Comparison of ENCODE assay signal across 8 cellular contexts in genomic region chr2:8679827-8680731, GRCh38. TPM values are rescaled to one million over a fixed set of nuclear protein-coding genes. Genes with fewer than 3 reads are reported as not detected.
DNase-seq lines count a peak whose midpoint lies in the region; ATAC-seq and TF ChIP-seq lines count a peak whose summit lies in the region.

No MANE protein-coding gene starts in this region.

- intact Hi-C loops in Right ventricle myocardium superior (cut with DNase I), result loop anchor here (10.0 kb wide), 4 partner anchors 205 to 1475 kb away; no protein-coding TSS in a partner anchor
- intact Hi-C loops in left cardiac atrium (cut with DNase I), result loop anchor here (5.0 to 10.0 kb wide), 3 partner anchors 245 to 678 kb away; no protein-coding TSS in a partner anchor
- intact Hi-C loops in lower leg skin (cut with DNase I; ENCODE audit: low total_unique reads), result loop anchor here (5.0 to 10.0 kb wide), 2 partner anchors 135 to 1072 kb away; no protein-coding TSS in a partner anchor

- H3K27ac Mint-ChIP-seq in central memory CD8-positive, alpha-beta T cell (ENCODE audit: low read depth), result peak overlapping the region; percentile 95

- peaks cover 48% of the 10 kb centered on the region for H3K27me3 ChIP-seq in thymus (ENCODE audit: control insufficient read depth, insufficient read depth)

- H3K36me3 ChIP-seq in thymus (ENCODE audit: control insufficient read depth, insufficient read depth), result no peaks in the 10 kb centered on the region

- H3K36me3 Mint-ChIP-seq in central memory CD8-positive, alpha-beta T cell (ENCODE audit: insufficient read depth), result peaks cover 45% of the 10 kb centered on the region

- no peaks in the 10 kb centered on the region for H3K27me3 Mint-ChIP-seq in central memory CD8-positive, alpha-beta T cell

- no peak for TF ChIP-seq POLR2A in lower leg skin (IDR thresholded peaks at IDR 0.05)

- TF ChIP-seq CTCF in lower leg skin (IDR thresholded peaks at IDR 0.05), result no peak

- H3K27ac ChIP-seq in thymus (ENCODE audit: low read depth), result peak overlapping the region; percentile 68

- H3K4me1 ChIP-seq in thymus (ENCODE audit: control insufficient read depth, insufficient read depth, low read length), result peaks cover 26% of the 10 kb centered on the region

- 17 to 19% methylated on average over 19 of the region's 19 CpGs for WGBS in lower leg skin, 2 donors
- 94% methylated on average over 19 of the region's 19 CpGs for WGBS in thymus

- H3K9me3 Mint-ChIP-seq in central memory CD8-positive, alpha-beta T cell, result no peaks in the 10 kb centered on the region

- H3K4me3 ChIP-seq in lower leg skin (ENCODE audit: low read depth, poor library complexity, severe bottlenecking) (no peak overlapping the region), thymus (ENCODE audit: low read length) (no peak overlapping the region)

- H3K9me3 ChIP-seq in thymus (ENCODE audit: control insufficient read depth), result peaks cover 5% of the 10 kb centered on the region

- no peak for ATAC-seq in Right ventricle myocardium superior (ENCODE audit: poor library complexity)
- ATAC-seq in left cardiac atrium, result no peak
- ATAC-seq in central memory CD8-positive, alpha-beta T cell (replicated peaks; ENCODE audit: extremely low read depth, poor library complexity, severe bottlenecking), result no peak
- ATAC-seq in GM19463 (IDR thresholded peaks at IDR 0.05; ENCODE audit: unreplicated experiment), result no peak

- peaks cover 48% of the 10 kb centered on the region for H3K4me1 Mint-ChIP-seq in central memory CD8-positive, alpha-beta T cell

- peak; percentile 59 for DNase-seq in Right ventricle myocardium superior
- DNase-seq in left cardiac atrium, result no peak
- DNase-seq in NCI-H748 (lab: John Stamatoyannopoulos, UW; ENCODE audit: unreplicated experiment), result peak; percentile 70
- no peak for DNase-seq in central memory CD8-positive, alpha-beta T cell (ENCODE audit: low spot score in 2 of 2)
- DNase-seq in lower leg skin (ENCODE audit: low spot score in 2 of 2), result peak; percentile 38 to 87
- DNase-seq in stimulated activated CD8-positive, alpha-beta memory T cell treated with anti-CD3 and anti-CD28 coated beads, Interleukin-4, amount 100 ng/mL, for 48 hours, result no peak

- H3K4me3 Mint-ChIP-seq in central memory CD8-positive, alpha-beta T cell, result peak overlapping the region; percentile 98

RNA-seq across cellular contexts. Expression of gene ID2, which starts 1.8 kb away (rescaled TPM):
- 25.5 TPM for total RNA-seq in Right ventricle myocardium superior
- total RNA-seq in left cardiac atrium, result 10 to 100 TPM; 47.5 to 68.2 TPM
- 100 to 1,000 TPM; 120 to 271 (median 209) TPM for total RNA-seq in lower leg skin
- 319 TPM for polyA plus RNA-seq in thymus

Comparison
In these comparisons a context has a peak if more than half of its experiments do, and no peak if none do; other contexts are left out.
1. DNase-seq: peak in Right ventricle myocardium superior (single experiment), NCI-H748 (single experiment) and lower leg skin (2 of 2); none in left cardiac atrium (single experiment), central memory CD8-positive, alpha-beta T cell (0 of 2) and stimulated activated CD8-positive, alpha-beta memory T cell treated with anti-CD3 and anti-CD28 coated beads, Interleukin-4, amount 100 ng/mL, for 48 hours (single experiment).